21 cellular contexts compared by ENCODE assay signal in genomic region chr1:205410581-205411298, GRCh38. TPM values are rescaled to one million over a fixed set of nuclear protein-coding genes. Genes with fewer than 3 reads are reported as not detected.
"Had no signal": no experiment of that assay in that cellular context is flagged by ENCODE, and none has a peak within 500 bp of the region (broad histone marks: within the 10 kb centered on the region; RNA-seq: fewer than 3 reads in every experiment).

No MANE protein-coding gene starts in this region.

- H3K4me1 ChIP-seq: breast epithelium had no signal

- H3K27me3 ChIP-seq: breast epithelium had no signal

- H3K9me3 ChIP-seq: breast epithelium had no signal

- DNase-seq: activated CD4-positive, alpha-beta T cell treated with anti-CD3 and anti-CD28 coated beads for 48 hours; activated CD4-positive, alpha-beta T cell treated with anti-CD3 and anti-CD28 coated beads, Interleukin-2, amount 50 U/mL, for 4 hours; activated CD4-positive, CD25-positive, alpha-beta regulatory T cell treated with anti-CD3 and anti-CD28 coated beads, Interleukin-2, amount 50 U/mL, for 72 hours; activated CD8-positive, alpha-beta memory T cell treated with anti-CD3 and anti-CD28 coated beads, Interleukin-2, amount 50 U/mL, for 48 hours; activated CD8-positive, alpha-beta T cell treated with anti-CD3 and anti-CD28 coated beads, Interleukin-2, amount 10 ng/mL, durations not matched to agents 7 days and 5 days; activated naive CD4-positive, alpha-beta T cell treated with anti-CD3 and anti-CD28 coated beads, Interleukin-2, amount 50 U/mL, for 16 hours; activated naive CD8-positive, alpha-beta T cell treated with anti-CD3 and anti-CD28 coated beads, Interleukin-2, amount 10 ng/mL, durations not matched to agents 7 days and 5 days; activated T-cell treated with anti-CD3 and anti-CD28 coated beads, Interleukin-2, amount 50 U/mL, for 1 hour; aorta; caudate nucleus; NCI-H146; NCI-H187 treated with DMSO at 0.1 percent for 48 hours; NCI-H2081 treated with DMSO at 0.1 percent for 48 hours; NCI-H345; NCI-H510A; NCI-H526 treated with DMSO at 0.1 percent for 48 hours; PC-3; SHP77 treated with DMSO at 0.1 percent for 48 hours had no signal

- ATAC-seq: activated CD8-positive, alpha-beta T cell treated with anti-CD3 and anti-CD28 coated beads, Interleukin-2, amount 10 ng/mL, durations not matched to agents 7 days and 5 days; PC-3 had no signal

- H3K4me2 ChIP-seq: KMS-11 had no signal

- H3K4me3 ChIP-seq: breast epithelium had no signal

- H3K36me3 ChIP-seq: breast epithelium had no signal

- FAIRE-seq: RCC 7860 had no signal

- H3K27ac ChIP-seq: breast epithelium, KMS-11 had no signal

- H3K9ac ChIP-seq: KMS-11 had no signal

RNA-seq across cellular contexts. Expression of gene LEMD1, which starts 11.1 kb away (rescaled TPM):
- total RNA-seq: aorta, PC-3 had no signal
- polyA plus RNA-seq: aorta had no signal

RNA-seq across cellular contexts. Expression of gene BLACAT1, which starts 45.1 kb away (rescaled TPM):
- polyA plus RNA-seq: aorta had no signal

RNA-seq across cellular contexts. Expression of gene KLHDC8A, which starts 54.0 kb away (rescaled TPM):
- total RNA-seq: activated CD8-positive, alpha-beta T cell treated with anti-CD3 and anti-CD28 coated beads, Interleukin-2, amount 10 ng/mL, durations not matched to agents 7 days and 5 days; activated naive CD8-positive, alpha-beta T cell treated with anti-CD3 and anti-CD28 coated beads, Interleukin-2, amount 10 ng/mL, durations not matched to agents 7 days and 5 days; breast epithelium; PC-3 had no signal
- polyA plus RNA-seq: aorta had no signal
